1 cellular context compared by ENCODE assay signal in the genomic region with DNA sequence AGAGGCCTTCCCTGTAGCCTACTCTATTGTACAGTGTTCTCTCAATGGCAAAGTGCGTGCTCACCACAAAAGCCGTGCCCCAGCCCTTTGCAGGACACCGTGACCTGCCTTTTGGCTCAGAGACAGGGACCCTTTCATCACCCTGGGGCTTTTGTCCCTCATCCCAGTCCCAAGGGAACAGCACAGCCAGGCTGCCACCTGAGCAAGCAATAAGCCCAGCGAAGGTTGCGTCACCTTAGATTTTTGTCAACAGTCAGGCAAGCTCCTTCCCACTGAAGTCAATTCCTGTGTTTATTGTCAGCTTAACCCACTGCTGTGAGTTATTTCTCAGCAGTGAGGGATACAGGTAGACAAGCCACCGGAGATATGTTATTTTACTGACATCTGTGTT.
TF ChIP-seq lines count a peak whose summit lies in the region.

No MANE protein-coding gene starts in this region.

TF ChIP-seq in GM23338, 12 proteins besides CTCF, POLR2A, EP300 and RAD21 (continued from another document):
- TF ChIP-seq ZNF114 (CRISPR knock-in tag; IDR thresholded peaks at IDR 0.05), result no peak
- TF ChIP-seq JUNB (IDR thresholded peaks at IDR 0.05; ENCODE audit: unreplicated experiment), result no peak
